10 cellular contexts compared by ENCODE assay signal in the genomic region with DNA sequence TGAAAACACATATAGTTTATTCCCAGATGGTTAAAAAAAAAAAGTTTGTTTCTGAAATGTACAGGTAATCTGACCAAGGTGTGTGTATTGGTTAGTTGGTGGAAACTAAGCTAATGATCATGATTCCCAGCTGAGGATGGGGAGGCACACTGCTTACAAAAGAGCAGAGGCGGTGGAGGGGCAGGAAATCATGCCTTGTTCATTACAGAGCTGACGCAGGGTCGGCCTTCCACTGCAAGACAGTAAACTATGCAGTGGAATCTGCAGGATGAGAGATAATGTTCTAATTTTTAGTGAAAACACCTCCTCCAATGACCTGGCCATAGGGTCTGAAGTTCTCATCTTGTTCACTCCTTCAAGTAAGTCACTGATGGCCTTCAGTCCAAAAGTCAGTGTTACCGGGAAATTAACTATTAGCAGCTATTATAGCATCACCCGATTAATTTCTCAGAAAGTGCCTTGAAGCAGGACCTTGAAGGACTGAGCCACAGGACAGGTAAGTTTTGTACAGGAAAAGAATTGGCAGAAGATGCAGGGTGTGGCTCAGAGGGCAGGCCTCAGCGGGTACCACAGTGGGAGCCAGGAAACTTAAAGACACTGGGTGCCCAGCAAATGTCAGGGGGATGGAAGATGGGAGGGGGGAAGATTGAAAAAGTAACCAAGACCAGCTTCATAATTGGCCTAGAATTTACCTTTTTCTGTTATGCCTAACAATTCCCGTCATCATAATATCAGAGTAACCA. TPM values are rescaled to one million over a fixed set of nuclear protein-coding genes. Genes with fewer than 3 reads are reported as not detected.
DNase-seq lines count a peak whose midpoint lies in the region; ATAC-seq and TF ChIP-seq lines count a peak whose summit lies in the region.
"Had no signal": no experiment of that assay in that cellular context is flagged by ENCODE, and none has a peak within 500 bp of the region (broad histone marks: within the 10 kb centered on the region; RNA-seq: fewer than 3 reads in every experiment).

No MANE protein-coding gene starts in this region.

- H3K23ac ChIP-seq in trophoblast cell (ENCODE audit: low read length) = no peak overlapping the region

- H4K8ac ChIP-seq in trophoblast cell (ENCODE audit: low read depth, low read length) = no peak overlapping the region

- H3K27me3 ChIP-seq in RWPE2 (ENCODE audit: insufficient read depth, poor library complexity, severe bottlenecking) = no peaks in the 10 kb centered on the region
- no peaks in the 10 kb centered on the region for H3K27me3 ChIP-seq in foreskin keratinocyte
- H3K27me3 ChIP-seq in trophoblast cell (ENCODE audit: insufficient read depth, low read length) = no peaks in the 10 kb centered on the region
- H3K27me3 ChIP-seq in H7 (ENCODE audit: control insufficient read depth, insufficient read depth, low read length) = no peaks in the 10 kb centered on the region
- H3K27me3 ChIP-seq: BLaER1 had no signal

- peak overlapping the region; percentile 55 for H2BK5ac ChIP-seq in trophoblast cell (ENCODE audit: low read depth, low read length, poor library complexity)

- peak; percentile 32 for ATAC-seq in RWPE2 (ENCODE audit: low read depth)
- ATAC-seq in foreskin keratinocyte = peak; percentile 23

- peak overlapping the region; percentile 92 for H2AK5ac ChIP-seq in trophoblast cell (ENCODE audit: low read length)

- no peak overlapping the region for H3K4me2 ChIP-seq in trophoblast cell (ENCODE audit: low read length)
- H3K4me2 ChIP-seq: BLaER1 had no signal

- peak overlapping the region; percentile 17 for H3K4ac ChIP-seq in trophoblast cell (ENCODE audit: low read depth, low read length)

- no peak overlapping the region for H3K4me3 ChIP-seq in RWPE2 (ENCODE audit: severe bottlenecking)
- no peak overlapping the region for H3K4me3 ChIP-seq in trophoblast cell (ENCODE audit: low read depth, low read length)
- no peak overlapping the region for H3K4me3 ChIP-seq in H7 (ENCODE audit: insufficient read depth, low read depth, low read length)
- H3K4me3 ChIP-seq: BLaER1, K562 had no signal

- peak overlapping the region; percentile 73 for H3K18ac ChIP-seq in trophoblast cell (ENCODE audit: low read length)

- peaks cover 12% of the 10 kb centered on the region for H3K79me1 ChIP-seq in trophoblast cell (ENCODE audit: low read length)

- H4K91ac ChIP-seq in trophoblast cell (ENCODE audit: low read depth, low read length) = peak overlapping the region; percentile 59

- H2BK120ac ChIP-seq in trophoblast cell (ENCODE audit: insufficient read depth, low read length, poor library complexity) = peak overlapping the region; percentile 57

- H3K27ac ChIP-seq in RWPE2 (ENCODE audit: poor library complexity, severe bottlenecking) = peak overlapping the region; percentile 99
- H3K27ac ChIP-seq in foreskin keratinocyte = peak overlapping the region; percentile 72
- peak overlapping the region; percentile 82 for H3K27ac ChIP-seq in trophoblast cell (ENCODE audit: low read depth, low read length)
- H3K27ac ChIP-seq: BLaER1 had no signal

- H2BK12ac ChIP-seq in trophoblast cell (ENCODE audit: low read length) = peak overlapping the region; percentile 75

- H3K79me2 ChIP-seq in trophoblast cell (ENCODE audit: control insufficient read depth, insufficient read depth, low read length, poor library complexity) = peaks cover 2% of the 10 kb centered on the region

- no peak overlapping the region for H2AFZ ChIP-seq in trophoblast cell (ENCODE audit: insufficient read depth, low read length, poor library complexity)

- no peak overlapping the region for H3K9ac ChIP-seq in trophoblast cell (ENCODE audit: low read length)
- H3K9ac ChIP-seq: BLaER1 had no signal

- H3K9me3 ChIP-seq in RWPE2 (ENCODE audit: severe bottlenecking) = no peaks in the 10 kb centered on the region
- H3K9me3 ChIP-seq in trophoblast cell (ENCODE audit: insufficient read depth, low read depth, low read length) = no peaks in the 10 kb centered on the region
- H3K9me3 ChIP-seq: BLaER1 had no signal

- WGBS in trophoblast cell (ENCODE audit: extremely low coverage, insufficient coverage, insufficient read length) = no CpG with 5 or more reads among the region's 7 CpGs

- DNase-seq in AG08395 (ENCODE audit: low spot score) (peak; percentile 35), RWPE2 (ENCODE audit: low spot score) (no peak), foreskin keratinocyte (peak in 1 of 2 donors; percentile 70), trophoblast cell (peak in 1 of 2 donors; percentile 50), NCI-H510A (lab: John Stamatoyannopoulos, UW) (no peak), H7 (no peak)
- no peak for DNase-seq in stimulated activated CD4-positive, alpha-beta T cell treated with anti-CD3 and anti-CD28 coated beads, Interleukin-12 subunit alpha, Interleukin-12 subunit beta, amount 100 ng/mL, for 4 hours
- no peak for DNase-seq in stimulated activated CD4-positive, alpha-beta T cell treated with anti-CD3 and anti-CD28 coated beads, Interleukin-2, amount 100 ng/mL, for 48 hours

- H3K36me3 ChIP-seq in RWPE2 (ENCODE audit: low read depth) (peaks cover 82% of the 10 kb centered on the region), trophoblast cell (ENCODE audit: control insufficient read depth in 1 of 2, insufficient read depth in 2 of 2, low read length in 2 of 2) (peaks cover 9 to 18% of the 10 kb centered on the region in 2 experiments), H7 (replicated peaks; ENCODE audit: control insufficient read depth, insufficient read depth, low read length) (no peaks in the 10 kb centered on the region)
- H3K36me3 ChIP-seq: BLaER1 had no signal

- TF ChIP-seq CTCF in RWPE2 (IDR thresholded peaks at IDR 0.05; ENCODE audit: poor library complexity, severe bottlenecking) = no peak
- no peak for TF ChIP-seq CTCF in foreskin keratinocyte (conservative IDR thresholded peaks at IDR 0.05)

- H3K14ac ChIP-seq in trophoblast cell (ENCODE audit: low read length) = peak overlapping the region; percentile 70

- H3K4me1 ChIP-seq in RWPE2 (ENCODE audit: insufficient read depth, poor library complexity, severe bottlenecking) (peaks cover 43% of the 10 kb centered on the region), foreskin keratinocyte (peaks cover 36% of the 10 kb centered on the region), trophoblast cell (ENCODE audit: control insufficient read depth in 1 of 2, insufficient read depth in 2 of 2, low read length in 2 of 2) (peaks cover 12 to 14% of the 10 kb centered on the region in 2 experiments)
- H3K4me1 ChIP-seq: BLaER1 had no signal

- H4K12ac ChIP-seq in trophoblast cell (ENCODE audit: low read depth, low read length) = no peak overlapping the region

RNA-seq across cellular contexts. Expression of gene MYOF, which starts 36.0 kb away (rescaled TPM):
- total RNA-seq in foreskin keratinocyte = 227 and 235 TPM in 2 replicates
- 56.1 and 63.0 TPM in 2 replicates for polyA plus RNA-seq in foreskin keratinocyte
- polyA plus RNA-seq in trophoblast cell (2013) = 105 and 106 TPM in 2 replicates
- 2.8 and 3.0 TPM in 2 replicates for total RNA-seq in H7 (2014; rRNA removed; shearing (Covaris generic))

RNA-seq across cellular contexts. Expression of gene CEP55, which starts 50.3 kb away (rescaled TPM):
- total RNA-seq in foreskin keratinocyte = 58.5 and 78.4 TPM in 2 replicates
- 28.2 and 42.3 TPM in 2 replicates for polyA plus RNA-seq in foreskin keratinocyte
- polyA plus RNA-seq in trophoblast cell (2013) = 26.3 and 28.5 TPM in 2 replicates
- total RNA-seq in H7 (2014; rRNA removed; shearing (Covaris generic)) = 41.8 and 46.0 TPM in 2 replicates

Comparison
In these comparisons a context has a peak if more than half of its experiments do, and no peak if none do; other contexts are left out.
1. RNA of gene MYOF, which starts 36.0 kb away (total RNA-seq): 227 to 235 TPM in foreskin keratinocyte; 2.8 to 3.0 TPM in H7; every median in the first group is over 10 times any median in the second.
2. Peak in every context shown above with its lines, with median percentiles within 50 percentile points of each other: H3K27ac ChIP-seq.